1 cellular context compared by ENCODE assay signal in genomic region chr16:87490091-87490798, GRCh38.
TF ChIP-seq lines count a peak whose summit lies in the region.

No MANE protein-coding gene starts in this region.

TF ChIP-seq in IMR-90, 13 proteins besides CTCF, POLR2A, EP300 and RAD21 (continued from another document):
- no peak for TF ChIP-seq ELK1 (IDR thresholded peaks at IDR 0.05; ENCODE audit: borderline replicate concordance, low read depth, low read length)
- TF ChIP-seq MXI1 (IDR thresholded peaks at IDR 0.05; ENCODE audit: borderline replicate concordance, low read depth, low read length): no peak
- TF ChIP-seq MAZ (IDR thresholded peaks at IDR 0.05; ENCODE audit: borderline replicate concordance, low read depth, low read length): no peak
- no peak for TF ChIP-seq NFE2L2 (IDR thresholded peaks at IDR 0.05; ENCODE audit: low read depth, low read length)
- TF ChIP-seq FOS (IDR thresholded peaks at IDR 0.05; ENCODE audit: low read depth, low read length): no peak
- TF ChIP-seq SMC3 (IDR thresholded peaks at IDR 0.05; ENCODE audit: low read depth, low read length): no peak
- no peak for TF ChIP-seq CEBPB (IDR thresholded peaks at IDR 0.05; ENCODE audit: low read depth, low read length)
- no peak for TF ChIP-seq MAFK (IDR thresholded peaks at IDR 0.05; ENCODE audit: low read depth, low read length)
